ENCODE assay signal across 14 cellular contexts in the genomic region with DNA sequence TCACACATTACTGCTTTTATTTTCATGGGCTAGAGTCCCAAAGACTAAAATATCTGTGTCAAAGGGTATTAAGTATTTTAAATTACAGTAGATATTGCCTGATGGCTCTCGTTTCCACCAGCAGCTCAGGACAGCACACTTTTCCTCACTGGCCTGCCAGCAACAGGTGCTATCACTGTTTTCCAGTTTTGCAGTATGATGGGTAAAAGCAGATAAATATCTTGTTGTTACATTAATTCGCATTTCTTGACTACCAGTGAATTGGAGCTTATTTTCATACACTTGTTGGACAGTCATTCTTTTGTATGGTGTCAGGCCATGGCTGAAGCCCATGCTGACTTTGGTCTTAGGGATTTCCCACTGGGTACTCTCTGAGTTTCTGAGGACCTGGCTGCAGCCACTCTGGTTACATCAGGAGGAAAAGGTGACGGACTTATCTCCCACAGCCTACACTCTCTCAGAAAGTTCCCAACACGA. TPM values are rescaled to one million over a fixed set of nuclear protein-coding genes. Genes with fewer than 3 reads are reported as not detected.
"Had no signal": no experiment of that assay in that cellular context is flagged by ENCODE, and none has a peak within 500 bp of the region (broad histone marks: within the 10 kb centered on the region; RNA-seq: fewer than 3 reads in every experiment).

No MANE protein-coding gene starts in this region.

- H3K4me3 Mint-ChIP-seq: activated CD8-positive, alpha-beta memory T cell treated with anti-CD3 and anti-CD28 coated beads, Interleukin-2, amount 10 ng/mL, durations not matched to agents 7 days and 5 days; activated T-cell treated with anti-CD3 and anti-CD28 coated beads, Interleukin-2, amount 50 U/mL, for 4 hours; natural killer cell treated with Interleukin-12 subunit alpha and Interleukin-12 subunit beta and Interleukin-15 and Interleukin-18, amount 100 ng/mL, for 72 hours had no signal

- DNase-seq: activated CD4-positive, alpha-beta T cell treated with anti-CD3 and anti-CD28 coated beads, Interleukin-2, amount 50 U/mL, for 4 hours; activated CD8-positive, alpha-beta memory T cell treated with anti-CD3 and anti-CD28 coated beads, Interleukin-2, amount 10 ng/mL, durations not matched to agents 7 days and 5 days; activated effector memory CD4-positive, alpha-beta T cell treated with anti-CD3 and anti-CD28 coated beads, Interleukin-2, amount 50 U/mL, for 16 hours; activated T-cell treated with anti-CD3 and anti-CD28 coated beads, Interleukin-2, amount 50 U/mL, for 4 hours; amygdala; glutamatergic neuron; left colon; nucleus accumbens; SIG-M5; small intestine; trophoblast cell had no signal

- H3K9me3 Mint-ChIP-seq: activated T-cell treated with anti-CD3 and anti-CD28 coated beads, Interleukin-2, amount 50 U/mL, for 4 hours; natural killer cell treated with Interleukin-12 subunit alpha and Interleukin-12 subunit beta and Interleukin-15 and Interleukin-18, amount 100 ng/mL, for 72 hours had no signal

- H3K36me3 Mint-ChIP-seq: activated CD8-positive, alpha-beta memory T cell treated with anti-CD3 and anti-CD28 coated beads, Interleukin-2, amount 10 ng/mL, durations not matched to agents 7 days and 5 days; activated naive CD4-positive, alpha-beta T cell treated with anti-CD3 and anti-CD28 coated beads, Interleukin-2, amount 50 U/mL, for 72 hours; natural killer cell treated with Interleukin-12 subunit alpha and Interleukin-12 subunit beta and Interleukin-15 and Interleukin-18, amount 100 ng/mL, for 72 hours had no signal

- ATAC-seq: activated CD8-positive, alpha-beta memory T cell treated with anti-CD3 and anti-CD28 coated beads, Interleukin-2, amount 10 ng/mL, durations not matched to agents 7 days and 5 days; activated naive CD4-positive, alpha-beta T cell treated with anti-CD3 and anti-CD28 coated beads, Interleukin-2, amount 50 U/mL, for 72 hours; activated T-cell treated with anti-CD3 and anti-CD28 coated beads, Interleukin-2, amount 50 U/mL, for 4 hours; left colon; natural killer cell treated with Interleukin-12 subunit alpha and Interleukin-12 subunit beta and Interleukin-15 and Interleukin-18, amount 100 ng/mL, for 72 hours had no signal

- H3K27ac Mint-ChIP-seq: activated CD8-positive, alpha-beta memory T cell treated with anti-CD3 and anti-CD28 coated beads, Interleukin-2, amount 10 ng/mL, durations not matched to agents 7 days and 5 days; activated naive CD4-positive, alpha-beta T cell treated with anti-CD3 and anti-CD28 coated beads, Interleukin-2, amount 50 U/mL, for 72 hours; natural killer cell treated with Interleukin-12 subunit alpha and Interleukin-12 subunit beta and Interleukin-15 and Interleukin-18, amount 100 ng/mL, for 72 hours had no signal

RNA-seq across cellular contexts. Expression of gene APOB, which starts 4.8 kb away (rescaled TPM):
- total RNA-seq: activated CD8-positive, alpha-beta memory T cell treated with anti-CD3 and anti-CD28 coated beads, Interleukin-2, amount 10 ng/mL, durations not matched to agents 7 days and 5 days; activated naive CD4-positive, alpha-beta T cell treated with anti-CD3 and anti-CD28 coated beads, Interleukin-2, amount 50 U/mL, for 72 hours; natural killer cell treated with Interleukin-12 subunit alpha and Interleukin-12 subunit beta and Interleukin-15 and Interleukin-18, amount 100 ng/mL, for 72 hours; T-helper 2 cell treated with Interferon-gamma antibody and Interleukin-4, amounts not matched to agents 100 ng/mL and 5 ng/mL, for 36 hours had no signal
